10 cellular contexts compared by ENCODE assay signal in the genomic region with DNA sequence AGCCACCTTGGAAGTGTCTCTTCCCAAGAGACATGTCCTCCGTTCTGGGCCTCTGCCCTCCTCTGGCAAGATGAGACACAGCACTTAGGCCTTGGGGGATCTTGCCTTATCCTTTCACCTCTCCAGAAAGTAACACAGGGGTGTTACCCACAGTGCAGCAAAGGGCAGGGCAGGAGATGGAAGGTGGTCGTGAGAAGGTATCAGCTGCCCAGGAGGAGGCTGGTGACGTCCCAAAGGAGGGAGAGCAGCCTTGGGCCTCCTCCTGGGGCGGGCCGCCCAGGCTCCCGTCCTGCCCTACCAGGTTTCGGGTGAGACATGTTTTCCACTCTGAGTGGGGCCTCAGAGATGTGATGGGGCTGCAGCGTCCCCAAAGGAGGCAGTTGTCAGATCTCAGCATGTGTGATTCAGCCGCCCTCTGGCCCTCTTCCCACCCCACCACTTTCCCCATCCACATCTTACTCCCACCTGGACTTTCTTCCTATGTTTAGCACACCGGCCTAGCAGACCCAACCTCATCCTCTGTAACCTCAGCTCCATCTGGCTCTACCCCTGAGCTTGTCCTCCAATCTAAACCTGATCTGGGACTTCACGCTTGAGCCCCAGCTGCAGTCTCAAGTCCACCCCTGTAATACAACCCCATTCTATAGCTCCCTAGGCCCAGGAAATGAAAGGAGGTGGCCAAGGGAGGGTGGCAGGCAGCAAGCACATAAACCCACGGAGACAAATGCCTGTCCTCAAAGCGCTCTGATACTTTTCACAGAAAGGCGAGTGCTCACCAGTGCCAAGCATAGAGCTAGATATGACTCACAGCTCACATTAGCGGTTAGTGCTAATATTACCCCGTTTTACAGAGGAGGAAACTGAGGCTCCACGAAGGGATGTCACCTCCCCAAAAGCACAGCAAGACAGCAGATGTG. TPM values are rescaled to one million over a fixed set of nuclear protein-coding genes. Genes with fewer than 3 reads are reported as not detected.
DNase-seq lines count a peak whose midpoint lies in the region; ATAC-seq and TF ChIP-seq lines count a peak whose summit lies in the region.
"Had no signal": no experiment of that assay in that cellular context is flagged by ENCODE, and none has a peak within 500 bp of the region (broad histone marks: within the 10 kb centered on the region; RNA-seq: fewer than 3 reads in every experiment).

No MANE protein-coding gene starts in this region.

- peak overlapping the region; percentile 99 for H3K27ac Mint-ChIP-seq in T-helper 17 cell

- peaks cover 53% of the 10 kb centered on the region for H3K4me1 Mint-ChIP-seq in T-helper 17 cell

- peak; percentile 62 for DNase-seq in GM13977 (ENCODE audit: low spot score)
- DNase-seq in T-helper 17 cell = peak in 1 of 3 donors; percentile 16
- DNase-seq in activated naive CD8-positive, alpha-beta T cell treated with anti-CD3 and anti-CD28 coated beads, Interleukin-2, amount 50 U/mL, for 16 hours (ENCODE audit: low read depth, low spot score) = peak; percentile 49
- peak; percentile 49 to 80 (median 69) for DNase-seq in stimulated activated CD4-positive, alpha-beta T cell treated with anti-CD3 and anti-CD28 coated beads, TNF-alpha, amount 100 ng/mL, for 24 hours (ENCODE audit: low read depth in 3 of 3)
- no peak for DNase-seq in HUDEP-2 (lab: John Stamatoyannopoulos, UW; ENCODE audit: unreplicated experiment in 76 of 76)
- DNase-seq in RPMI8226 = no peak
- no peak for DNase-seq in HPDE6-E6E7 (ENCODE audit: extremely low spot score)
- DNase-seq: NCI-H510A treated with DMSO at 0.1 percent for 48 hours had no signal

- peak overlapping the region; percentile 93 for H3K4me3 Mint-ChIP-seq in T-helper 17 cell

- peak; percentile 27 for TF ChIP-seq CTCF in GM13977 (IDR thresholded peaks at IDR 0.05; ENCODE audit: extremely low read depth, insufficient read depth, missing control alignments)

- H3K27me3 Mint-ChIP-seq in T-helper 17 cell = no peaks in the 10 kb centered on the region

- peaks cover 2% of the 10 kb centered on the region for H3K36me3 Mint-ChIP-seq in T-helper 17 cell (ENCODE audit: low read depth)

- in situ Hi-C loops in GM13977 (cut with MboI; ENCODE audit: low pct_unique_long_range_greater_than_20kb, low sequenced_read_pairs, unreplicated experiment) = loop anchor here (25.0 kb wide), 1 partner anchor 164 kb away; no protein-coding TSS in a partner anchor

- peak; percentile 28 for ATAC-seq in T-helper 17 cell
- ATAC-seq in HG03039 (IDR thresholded peaks at IDR 0.05; ENCODE audit: unreplicated experiment) = no peak

- H3K9me3 ChIP-seq in T-helper 17 cell (ENCODE audit: control insufficient read depth, low read length, poor library complexity, severe bottlenecking) = no peaks in the 10 kb centered on the region
- H3K9me3 ChIP-seq: neutrophil had no signal

RNA-seq across cellular contexts. Expression of a gene that starts 9.3 kb away (rescaled TPM):
- 10 to 100 TPM; 24.5 to 42.7 TPM for total RNA-seq in T-helper 17 cell

RNA-seq across cellular contexts. Expression of a gene that starts 47.0 kb away (rescaled TPM):
- 10 to 100 TPM; 23.1 to 23.6 TPM for total RNA-seq in T-helper 17 cell

RNA-seq across cellular contexts. Expression of a gene that starts 52.9 kb away (rescaled TPM):
- total RNA-seq in T-helper 17 cell = under 1 TPM; 0.42 to 0.55 TPM

Comparison
In these comparisons a context has a peak if more than half of its experiments do, and no peak if none do; other contexts are left out.
1. DNase-seq: peak in GM13977 (single experiment), activated naive CD8-positive, alpha-beta T cell treated with anti-CD3 and anti-CD28 coated beads, Interleukin-2, amount 50 U/mL, for 16 hours (single experiment) and stimulated activated CD4-positive, alpha-beta T cell treated with anti-CD3 and anti-CD28 coated beads, TNF-alpha, amount 100 ng/mL, for 24 hours (3 of 3); none in HUDEP-2 (0 of 76), RPMI8226 (single experiment) and HPDE6-E6E7 (single experiment).